ENCODE assay signal across 22 cellular contexts in genomic region chr20:46020515-46020914, GRCh38. TPM values are rescaled to one million over a fixed set of nuclear protein-coding genes. Genes with fewer than 3 reads are reported as not detected.
DNase-seq lines count a peak whose midpoint lies in the region; ATAC-seq, FAIRE-seq and TF ChIP-seq lines count a peak whose summit lies in the region.
"Had no signal": no experiment of that assay in that cellular context is flagged by ENCODE, and none has a peak within 500 bp of the region (broad histone marks: within the 10 kb centered on the region; RNA-seq: fewer than 3 reads in every experiment).

No MANE protein-coding gene starts in this region.

- H3K36me3 ChIP-seq in HepG2 (replicated peaks in 1 of 2; ENCODE audit: control insufficient read depth in 1 of 2, insufficient read depth in 2 of 2, low read length in 2 of 2) (no peaks in the 10 kb centered on the region), vagina (no peaks in the 10 kb centered on the region)

- TF ChIP-seq RAD21 in HepG2 (CRISPR knock-in tag; IDR thresholded peaks at IDR 0.05), result no peak

- H3K27me3 ChIP-seq in HepG2 (ENCODE audit: control insufficient read depth in 1 of 2, insufficient read depth in 2 of 2, low read length in 2 of 2) (no peaks in the 10 kb centered on the region), vagina (no peaks in the 10 kb centered on the region)

- H3K9me3 ChIP-seq in HepG2 (ENCODE audit: low read length), result no peaks in the 10 kb centered on the region
- H3K9me3 ChIP-seq in vagina, result no peaks in the 10 kb centered on the region

- in situ Hi-C loops in HepG2 (cut with HindIII; ENCODE audit: extremely low pct_ligation_motif_present, low pct_unique_long_range_greater_than_20kb), result loop anchor here (5.0 to 10.0 kb wide), 2 partner anchors 67 to 154 kb away; partner anchors contain the start of gene NCOA5

- no peak overlapping the region for H3K9ac ChIP-seq in HepG2 (ENCODE audit: insufficient read depth, low read depth, low read length)

- H3K27ac Mint-ChIP-seq in stimulated activated naive CD8-positive, alpha-beta T cell treated with anti-CD3 and anti-CD28 coated beads, Interleukin-15, Interleukin-2, amounts not matched to agents 100 ng/mL and 50 ng/mL, for 24 hours, result no peak overlapping the region
- H3K27ac Mint-ChIP-seq: stimulated activated naive B cell treated with anti-CD40 and anti-IgM and Interleukin-4, amounts not matched to agents 10 μg/mL and 1 μg/mL and 100 μg/mL, for 72 hours had no signal

- H3K9me3 Mint-ChIP-seq in stimulated activated naive CD8-positive, alpha-beta T cell treated with anti-CD3 and anti-CD28 coated beads, Interleukin-15, Interleukin-2, amounts not matched to agents 100 ng/mL and 50 ng/mL, for 24 hours, result no peaks in the 10 kb centered on the region
- H3K9me3 Mint-ChIP-seq: stimulated activated naive B cell treated with anti-CD40 and anti-IgM and Interleukin-4, amounts not matched to agents 10 μg/mL and 1 μg/mL and 100 μg/mL, for 72 hours had no signal

- TF ChIP-seq EP300 in HepG2 (IDR thresholded peaks at IDR 0.05; ENCODE audit: low read depth in 2 of 2, low read length in 2 of 2) (no peak), HepG2 (CRISPR knock-in tag; IDR thresholded peaks at IDR 0.05; ENCODE audit: borderline replicate concordance) (no peak)

- H3K4me3 ChIP-seq in HepG2 (replicated peaks in 1 of 3; ENCODE audit: insufficient read depth in 1 of 3, low read depth in 2 of 3, low read length in 3 of 3) (peak overlapping the region in 2 of 3 experiments; percentile 83 to 84; a peak in 3 of 6 replicates), vagina (no peak overlapping the region)

- TF ChIP-seq CTCF in HepG2 (CRISPR knock-in tag; IDR thresholded peaks at IDR 0.05) (no peak), vagina (IDR thresholded peaks at IDR 0.05) (no peak)

- TF ChIP-seq POLR2A in HepG2 (IDR thresholded peaks at IDR 0.05; ENCODE audit: insufficient read depth in 1 of 2, low read depth in 2 of 2, low read length in 2 of 2) (no peak), vagina (IDR thresholded peaks at IDR 0.05) (no peak)

- H4K20me1 ChIP-seq in HepG2 (ENCODE audit: insufficient read depth, low read length), result peaks cover 8% of the 10 kb centered on the region; the same call in 1 of the 2 replicates

- BruUV-seq in HepG2 (replicated peaks; lab: Mats Ljungman, UMichigan), result TSS peak; percentile 76

- peaks cover 11% of the 10 kb centered on the region for H3K4me1 Mint-ChIP-seq in stimulated activated naive CD8-positive, alpha-beta T cell treated with anti-CD3 and anti-CD28 coated beads, Interleukin-15, Interleukin-2, amounts not matched to agents 100 ng/mL and 50 ng/mL, for 24 hours (ENCODE audit: low read depth)

- CTCF ChIA-PET in HepG2 (lab: Yijun Ruan, JAX; ENCODE audit: low intra/inter-chr PET ratio, low total read pairs), result no interaction called here

- H3K36me3 Mint-ChIP-seq in stimulated activated naive CD8-positive, alpha-beta T cell treated with anti-CD3 and anti-CD28 coated beads, Interleukin-15, Interleukin-2, amounts not matched to agents 100 ng/mL and 50 ng/mL, for 24 hours (ENCODE audit: low read depth), result no peaks in the 10 kb centered on the region
- H3K36me3 Mint-ChIP-seq: stimulated activated naive B cell treated with anti-CD40 and anti-IgM and Interleukin-4, amounts not matched to agents 10 μg/mL and 1 μg/mL and 100 μg/mL, for 72 hours had no signal

- peak overlapping the region; percentile 91 for H3K4me2 ChIP-seq in HepG2 (ENCODE audit: low read depth, low read length)

- H3K4me1 ChIP-seq in HepG2 (ENCODE audit: insufficient read depth, low read length) (peaks cover 49% of the 10 kb centered on the region), vagina (peaks cover 19% of the 10 kb centered on the region)

- no peaks in the 10 kb centered on the region for H3K79me2 ChIP-seq in HepG2 (ENCODE audit: insufficient read depth, low read length)

- POLR2A ChIA-PET in HepG2 (lab: Yijun Ruan, JAX), result no interaction called here

- no peak for FAIRE-seq in HepG2 (lab: Jason Lieb, UNC)
- FAIRE-seq: GM19239 had no signal

- no peak for ATAC-seq in stimulated activated naive CD8-positive, alpha-beta T cell treated with anti-CD3 and anti-CD28 coated beads, Interleukin-15, Interleukin-2, amounts not matched to agents 100 U/mL and 50 U/mL, for 24 hours
- no peak for ATAC-seq in HepG2
- ATAC-seq: HCT116; left colon; right cardiac atrium; stimulated activated naive B cell treated with anti-CD40 and anti-IgM and Interleukin-4, amounts not matched to agents 10 μg/mL and 1 μg/mL and 100 μg/mL, for 72 hours had no signal

- WGBS in HepG2 (ENCODE audit: low lambda C conversion rate), result 47% methylated on average over 5 of the region's 5 CpGs

- intact Hi-C loops in HepG2 (cut with micrococcal nuclease; ENCODE audit: unreplicated experiment), result no loop called here
- intact Hi-C loops in vagina (cut with DNase I), result loop anchor here (10.0 kb wide), 1 partner anchor 154 kb away; no protein-coding TSS in a partner anchor

- no peak for DNase-seq in stimulated activated naive CD8-positive, alpha-beta T cell treated with anti-CD3 and anti-CD28 coated beads, Interleukin-15, Interleukin-2, amounts not matched to agents 100 U/mL and 50 U/mL, for 24 hours
- DNase-seq in RPMI7951 (ENCODE audit: low read depth) (peak; percentile 60), HepG2 (ENCODE audit: low spot score) (no peak), vagina (ENCODE audit: extremely low spot score in 2 of 2) (no peak), pons (ENCODE audit: low spot score) (no peak), NCI-H345 (lab: John Stamatoyannopoulos, UW) (no peak)
- DNase-seq: activated naive CD4-positive, alpha-beta T cell treated with Interleukin-2 at 50 U/mL for 16 hours; Calu3; dermis blood vessel endothelial cell; left colon; midbrain; NCI-H1048; NCI-H2081 treated with DMSO at 0.1 percent for 48 hours; NCI-H510A; right cardiac atrium; stimulated activated naive B cell treated with anti-CD40 and anti-IgM and Interleukin-4, amounts not matched to agents 10 μg/mL and 1 μg/mL and 100 μg/mL, for 72 hours; T-helper 9 cell; trophoblast cell had no signal

- peaks cover 32% of the 10 kb centered on the region for H3K27me3 Mint-ChIP-seq in stimulated activated naive CD8-positive, alpha-beta T cell treated with anti-CD3 and anti-CD28 coated beads, Interleukin-15, Interleukin-2, amounts not matched to agents 100 ng/mL and 50 ng/mL, for 24 hours

- H3K4me3 Mint-ChIP-seq in stimulated activated naive CD8-positive, alpha-beta T cell treated with anti-CD3 and anti-CD28 coated beads, Interleukin-15, Interleukin-2, amounts not matched to agents 100 ng/mL and 50 ng/mL, for 24 hours, result peak overlapping the region; percentile 27

- H3K27ac ChIP-seq in HepG2 (ENCODE audit: extremely low read length, insufficient read depth, low read length) (no peak overlapping the region), vagina (no peak overlapping the region)
- H3K27ac ChIP-seq: HL-60 had no signal

- peak overlapping the region; percentile 47 for H2AFZ ChIP-seq in HepG2 (ENCODE audit: low read length)

RNA-seq across cellular contexts. Expression of gene SLC12A5, which starts 8.5 kb away (rescaled TPM):
- total RNA-seq in RPMI7951 (2014; rRNA removed; shearing (Covaris generic)), result 0.96 TPM in 1 of 2 replicates, not detected in the other
- 5.3 and 5.4 TPM in 2 replicates for total RNA-seq in HepG2 (2016; rRNA removed; fragmentation: Illumina TruSeq; extraction: Trizol)
- 2.8 and 4.0 TPM in 2 replicates for total RNA-seq in HepG2 (2016; cell fraction: cytosol; rRNA removed; fragmentation: Illumina TruSeq; extraction: Trizol; ENCODE audit: low read depth)
- total RNA-seq in HepG2 (2016; cell fraction: insoluble cytoplasmic fraction; rRNA removed; fragmentation: Illumina TruSeq; extraction: Trizol), result 4.2 and 4.4 TPM in 2 replicates
- total RNA-seq in HepG2 (2016; cell fraction: membrane; rRNA removed; fragmentation: Illumina TruSeq; extraction: Trizol), result 3.5 and 4.1 TPM in 2 replicates
- total RNA-seq in HepG2 (2016; cell fraction: nucleus; rRNA removed; fragmentation: Illumina TruSeq; extraction: Trizol), result 3.0 and 3.9 TPM in 2 replicates
- 4.3 and 5.6 TPM in 2 replicates for polyA plus RNA-seq in HepG2 (2011; rRNA removed)
- polyA plus RNA-seq in HepG2 (2011; cell fraction: cytosol; rRNA removed), result 4.5 and 6.3 TPM in 2 replicates
- 6.0 and 6.2 TPM in 2 replicates for polyA plus RNA-seq in HepG2 (2011; cell fraction: nucleus; rRNA removed)
- polyA plus RNA-seq in HepG2 (2012), result 12.9 and 15.9 TPM in 2 replicates
- polyA plus RNA-seq in HepG2 (2016; cell fraction: cytosol; fragmentation: Illumina TruSeq; extraction: Trizol; ENCODE audit: low read depth), result 27.8 and 30.6 TPM in 2 replicates
- polyA plus RNA-seq in HepG2 (2016; cell fraction: insoluble cytoplasmic fraction; fragmentation: Illumina TruSeq; extraction: Trizol; ENCODE audit: low read depth), result 18.0 and 19.7 TPM in 2 replicates
- polyA plus RNA-seq in HepG2 (2016; cell fraction: membrane; fragmentation: Illumina TruSeq; extraction: Trizol; ENCODE audit: low read depth), result 33.5 and 42.8 TPM in 2 replicates
- 14.1 and 18.5 TPM in 2 replicates for polyA plus RNA-seq in HepG2 (2016; cell fraction: nucleus; fragmentation: Illumina TruSeq; extraction: Trizol; ENCODE audit: insufficient read depth, low read depth)
- 2.3 and 2.5 TPM in 2 replicates for polyA minus RNA-seq in HepG2 (2011; rRNA and poly(A)+ RNA removed; ENCODE audit: low replicate concordance)
- 1.7 and 1.8 TPM in 2 replicates for polyA minus RNA-seq in HepG2 (2011; cell fraction: cytosol; rRNA and poly(A)+ RNA removed)
- polyA minus RNA-seq in HepG2 (2011; cell fraction: nucleus; rRNA and poly(A)+ RNA removed), result 3.5 and 3.7 TPM in 2 replicates
- total RNA-seq in vagina, result not detected

RNA-seq across cellular contexts. Expression of gene MMP9, which starts 11.8 kb away (rescaled TPM):
- 3.0 and 4.7 TPM in 2 replicates for total RNA-seq in RPMI7951 (2014; rRNA removed; shearing (Covaris generic))
- total RNA-seq in HepG2 (2016; rRNA removed; fragmentation: Illumina TruSeq; extraction: Trizol), result not detected in 2 replicates
- not detected in 2 replicates for total RNA-seq in HepG2 (2016; cell fraction: cytosol; rRNA removed; fragmentation: Illumina TruSeq; extraction: Trizol; ENCODE audit: low read depth)
- 0.06 TPM in 1 of 2 replicates, not detected in the other for total RNA-seq in HepG2 (2016; cell fraction: insoluble cytoplasmic fraction; rRNA removed; fragmentation: Illumina TruSeq; extraction: Trizol)
- not detected in 2 replicates for total RNA-seq in HepG2 (2016; cell fraction: membrane; rRNA removed; fragmentation: Illumina TruSeq; extraction: Trizol)
- total RNA-seq in HepG2 (2016; cell fraction: nucleus; rRNA removed; fragmentation: Illumina TruSeq; extraction: Trizol), result not detected in 2 replicates
- polyA plus RNA-seq in HepG2 (2011; rRNA removed), result 0.03 TPM in 1 of 2 replicates, not detected in the other
- polyA plus RNA-seq in HepG2 (2011; cell fraction: cytosol; rRNA removed), result 0.04 TPM in 1 of 2 replicates, not detected in the other
- polyA plus RNA-seq in HepG2 (2011; cell fraction: nucleus; rRNA removed), result not detected in 2 replicates
- polyA plus RNA-seq in HepG2 (2012), result not detected in 2 replicates
- not detected in 2 replicates for polyA plus RNA-seq in HepG2 (2016; cell fraction: cytosol; fragmentation: Illumina TruSeq; extraction: Trizol; ENCODE audit: low read depth)
- not detected in 2 replicates for polyA plus RNA-seq in HepG2 (2016; cell fraction: insoluble cytoplasmic fraction; fragmentation: Illumina TruSeq; extraction: Trizol; ENCODE audit: low read depth)
- not detected in 2 replicates for polyA plus RNA-seq in HepG2 (2016; cell fraction: membrane; fragmentation: Illumina TruSeq; extraction: Trizol; ENCODE audit: low read depth)
- polyA plus RNA-seq in HepG2 (2016; cell fraction: nucleus; fragmentation: Illumina TruSeq; extraction: Trizol; ENCODE audit: insufficient read depth, low read depth), result not detected in 2 replicates
- polyA minus RNA-seq in HepG2 (2011; rRNA and poly(A)+ RNA removed; ENCODE audit: low replicate concordance), result not detected in 2 replicates
- polyA minus RNA-seq in HepG2 (2011; cell fraction: cytosol; rRNA and poly(A)+ RNA removed), result not detected in 2 replicates
- not detected in 2 replicates for polyA minus RNA-seq in HepG2 (2011; cell fraction: nucleus; rRNA and poly(A)+ RNA removed)
- 1.7 TPM for total RNA-seq in vagina
- total RNA-seq: Calu3, dermis blood vessel endothelial cell had no signal

RNA-seq across cellular contexts. Expression of gene ZNF335, which starts 48.5 kb away (rescaled TPM):
- 11.9 and 12.0 TPM in 2 replicates for total RNA-seq in RPMI7951 (2014; rRNA removed; shearing (Covaris generic))
- total RNA-seq in HepG2 (2016; rRNA removed; fragmentation: Illumina TruSeq; extraction: Trizol) (6.0 and 13.7 TPM in 2 replicates), vagina (24.1 TPM)
- 4.5 and 4.7 TPM in 2 replicates for total RNA-seq in HepG2 (2016; cell fraction: cytosol; rRNA removed; fragmentation: Illumina TruSeq; extraction: Trizol; ENCODE audit: low read depth)
- 5.0 and 12.7 TPM in 2 replicates for total RNA-seq in HepG2 (2016; cell fraction: insoluble cytoplasmic fraction; rRNA removed; fragmentation: Illumina TruSeq; extraction: Trizol)
- total RNA-seq in HepG2 (2016; cell fraction: membrane; rRNA removed; fragmentation: Illumina TruSeq; extraction: Trizol), result 6.7 and 7.0 TPM in 2 replicates
- 18.8 and 22.0 TPM in 2 replicates for total RNA-seq in HepG2 (2016; cell fraction: nucleus; rRNA removed; fragmentation: Illumina TruSeq; extraction: Trizol)
- 9.7 and 12.3 TPM in 2 replicates for polyA plus RNA-seq in HepG2 (2011; rRNA removed)
- 3.3 and 4.6 TPM in 2 replicates for polyA plus RNA-seq in HepG2 (2011; cell fraction: cytosol; rRNA removed)
- polyA plus RNA-seq in HepG2 (2011; cell fraction: nucleus; rRNA removed), result 62.4 and 81.3 TPM in 2 replicates
- polyA plus RNA-seq in HepG2 (2012), result 5.7 and 8.0 TPM in 2 replicates
- polyA plus RNA-seq in HepG2 (2016; cell fraction: cytosol; fragmentation: Illumina TruSeq; extraction: Trizol; ENCODE audit: low read depth), result 1.5 TPM in 2 replicates
- 5.1 and 7.0 TPM in 2 replicates for polyA plus RNA-seq in HepG2 (2016; cell fraction: insoluble cytoplasmic fraction; fragmentation: Illumina TruSeq; extraction: Trizol; ENCODE audit: low read depth)
- 2.9 and 3.1 TPM in 2 replicates for polyA plus RNA-seq in HepG2 (2016; cell fraction: membrane; fragmentation: Illumina TruSeq; extraction: Trizol; ENCODE audit: low read depth)
- polyA plus RNA-seq in HepG2 (2016; cell fraction: nucleus; fragmentation: Illumina TruSeq; extraction: Trizol; ENCODE audit: insufficient read depth, low read depth), result 40.5 and 45.7 TPM in 2 replicates
- 32.3 and 35.8 TPM in 2 replicates for polyA minus RNA-seq in HepG2 (2011; rRNA and poly(A)+ RNA removed; ENCODE audit: low replicate concordance)
- polyA minus RNA-seq in HepG2 (2011; cell fraction: cytosol; rRNA and poly(A)+ RNA removed), result 3.4 and 4.0 TPM in 2 replicates
- 42.4 and 45.0 TPM in 2 replicates for polyA minus RNA-seq in HepG2 (2011; cell fraction: nucleus; rRNA and poly(A)+ RNA removed)

Comparison
In these comparisons a context has a peak if more than half of its experiments do, and no peak if none do; other contexts are left out.
1. H3K4me3 ChIP-seq: peak in HepG2 (2 of 3); none in vagina (0 of 2).